In the genomic region with DNA sequence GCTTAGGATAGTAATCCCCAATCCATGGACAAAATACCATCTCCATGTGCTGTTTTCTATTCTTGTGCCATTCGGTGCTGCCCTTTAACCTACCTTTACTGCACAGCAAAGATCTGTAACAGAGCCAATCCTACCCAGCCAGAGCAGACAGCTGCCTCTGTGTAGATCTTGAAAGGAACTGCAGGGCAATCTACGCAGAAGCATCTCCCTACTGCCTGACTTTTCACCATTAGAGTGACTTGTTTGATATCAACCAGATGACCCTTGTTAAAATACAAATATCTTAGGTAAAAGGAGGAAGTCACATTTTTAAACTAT, we compare ENCODE assay signal across 23 cellular contexts. TPM values are rescaled to one million over a fixed set of nuclear protein-coding genes. Genes with fewer than 3 reads are reported as not detected.
DNase-seq lines count a peak whose midpoint lies in the region; ATAC-seq and TF ChIP-seq lines count a peak whose summit lies in the region.
"Had no signal": no experiment of that assay in that cellular context is flagged by ENCODE, and none has a peak within 500 bp of the region (broad histone marks: within the 10 kb centered on the region; RNA-seq: fewer than 3 reads in every experiment).

No MANE protein-coding gene starts in this region.

- H3K27ac ChIP-seq in colonic mucosa (peak overlapping the region; percentile 27), muscle layer of duodenum (ENCODE audit: low read length) (peak overlapping the region; percentile 86), stomach smooth muscle (ENCODE audit: low read length) (peak overlapping the region; percentile 62)
- H3K27ac ChIP-seq: BLaER1 treated with 17β-estradiol and CSF1 and Interleukin-3, amounts not matched to agents 10 nM and 100 nM; RWPE1; SK-N-MC; tibial nerve had no signal

- no peak for TF ChIP-seq CTCF in colonic mucosa (IDR thresholded peaks at IDR 0.05)

- no peak for ATAC-seq in HG03196 (IDR thresholded peaks at IDR 0.05; ENCODE audit: unreplicated experiment)
- ATAC-seq: effector memory CD8-positive, alpha-beta T cell had no signal

- DNase-seq in NCI-H69 (lab: John Stamatoyannopoulos, UW) (peak; percentile 24), colonic mucosa (peak; percentile 61), SIG-M5 treated with dmso at 0.1 percent for 504 hours (lab: John Stamatoyannopoulos, UW; ENCODE audit: unreplicated experiment) (no peak), cerebellum (ENCODE audit: low spot score) (no peak)
- DNase-seq: activated CD4-positive, alpha-beta T cell treated with anti-CD3 and anti-CD28 coated beads, Interleukin-2, amount 50 U/mL, for 48 hours; activated CD4-positive, CD25-positive, alpha-beta regulatory T cell treated with anti-CD3 and anti-CD28 coated beads, Interleukin-2, amount 50 U/mL, for 72 hours; activated CD8-positive, alpha-beta memory T cell treated with anti-CD3 and anti-CD28 coated beads, Interleukin-2, amount 50 U/mL, for 4 hours; activated naive CD4-positive, alpha-beta T cell; caudate nucleus; DMS153; effector memory CD8-positive, alpha-beta T cell; glutamatergic neuron; NCI-H2107; NCI-H774; OCI-M1; stimulated activated CD4-positive, alpha-beta T cell treated with anti-CD3 and anti-CD28 coated beads, Interleukin-4, amount 100 ng/mL, for 24 hours had no signal

- H3K4me1 ChIP-seq in colonic mucosa (peaks cover 5% of the 10 kb centered on the region), muscle layer of duodenum (ENCODE audit: control insufficient read depth in 1 of 2, insufficient read depth in 2 of 2, low read length in 2 of 2) (peaks cover 0 to 16% of the 10 kb centered on the region in 2 donors), stomach smooth muscle (ENCODE audit: control insufficient read depth, insufficient read depth, low read length) (peaks cover 34% of the 10 kb centered on the region)
- H3K4me1 ChIP-seq: tibial nerve had no signal

- no peaks in the 10 kb centered on the region for H3K9me3 ChIP-seq in colonic mucosa
- H3K9me3 ChIP-seq in muscle layer of duodenum (ENCODE audit: control insufficient read depth in 1 of 2, low read length in 2 of 2): no peaks in the 10 kb centered on the region
- no peaks in the 10 kb centered on the region for H3K9me3 ChIP-seq in stomach smooth muscle (ENCODE audit: control insufficient read depth in 2 of 2, low read length in 2 of 2)
- H3K9me3 ChIP-seq: BLaER1 treated with 17β-estradiol and CSF1 and Interleukin-3, amounts not matched to agents 10 nM and 100 nM; tibial nerve had no signal

- intact Hi-C loops in colonic mucosa (cut with DNase I): no loop called here

- H3K27me3 ChIP-seq in colonic mucosa (no peaks in the 10 kb centered on the region), muscle layer of duodenum (ENCODE audit: low read depth, low read length) (no peaks in the 10 kb centered on the region), stomach smooth muscle (ENCODE audit: control insufficient read depth in 1 of 2, insufficient read depth in 2 of 2, low read length in 2 of 2) (no peaks in the 10 kb centered on the region)
- H3K27me3 ChIP-seq: BLaER1 treated with 17β-estradiol and CSF1 and Interleukin-3, amounts not matched to agents 10 nM and 100 nM; tibial nerve had no signal

- H3K4me3 ChIP-seq in colonic mucosa (no peak overlapping the region), muscle layer of duodenum (ENCODE audit: low read depth in 1 of 2, low read length in 2 of 2) (no peak overlapping the region), stomach smooth muscle (ENCODE audit: low read length in 2 of 2) (no peak overlapping the region)
- H3K4me3 ChIP-seq: BLaER1 treated with 17β-estradiol and CSF1 and Interleukin-3, amounts not matched to agents 10 nM and 100 nM; SK-N-MC; tibial nerve had no signal

- H3K36me3 ChIP-seq in colonic mucosa (no peaks in the 10 kb centered on the region), muscle layer of duodenum (ENCODE audit: control insufficient read depth in 1 of 2, insufficient read depth in 2 of 2, low read length in 2 of 2) (no peaks in the 10 kb centered on the region), stomach smooth muscle (ENCODE audit: control insufficient read depth in 2 of 2, insufficient read depth in 2 of 2, low read length in 2 of 2) (no peaks in the 10 kb centered on the region)
- H3K36me3 ChIP-seq: BLaER1 treated with 17β-estradiol and CSF1 and Interleukin-3, amounts not matched to agents 10 nM and 100 nM; tibial nerve had no signal

- H3K9ac ChIP-seq in colonic mucosa (ENCODE audit: low read depth in 2 of 2, low read length in 2 of 2) (no peak overlapping the region), stomach smooth muscle (ENCODE audit: low read length in 2 of 2) (peak overlapping the region in 1 of 2 donors; percentile 2)
- H3K9ac ChIP-seq: BLaER1 treated with 17β-estradiol and CSF1 and Interleukin-3, amounts not matched to agents 10 nM and 100 nM had no signal

RNA-seq across cellular contexts. Expression of a gene that starts 33.9 kb away (rescaled TPM):
- total RNA-seq in colonic mucosa (100 to 1,000 TPM in 1 of 2 donors, 10 to 100 TPM in 1; 63.0 to 126 TPM), cerebellum (68.1 TPM)

RNA-seq across cellular contexts. Expression of a gene that starts 49.9 kb away (rescaled TPM):
- total RNA-seq in colonic mucosa (10 to 100 TPM; 82.1 to 87.1 TPM), cerebellum (48.2 TPM)

Comparison
In these comparisons a context has a peak if more than half of its experiments do, and no peak if none do; other contexts are left out.
1. DNase-seq: peak in NCI-H69 (single experiment) and colonic mucosa (single experiment); none in SIG-M5 treated with dmso at 0.1 percent for 504 hours (single experiment) and cerebellum (single experiment).
2. H3K27ac ChIP-seq: peak in every context shown above with its lines; median percentile 86 in muscle layer of duodenum; 62 in stomach smooth muscle; 27 in colonic mucosa.